Comparison of ENCODE assay signal across 8 cellular contexts in genomic region chr11:65586676-65587075, GRCh38. TPM values are rescaled to one million over a fixed set of nuclear protein-coding genes. Genes with fewer than 3 reads are reported as not detected.
DNase-seq lines count a peak whose midpoint lies in the region; ATAC-seq and TF ChIP-seq lines count a peak whose summit lies in the region.

No MANE protein-coding gene starts in this region.

- no peak overlapping the region for H2AFZ ChIP-seq in PC-3 (ENCODE audit: low read length)

- H4K20me1 ChIP-seq in PC-3 (ENCODE audit: low read length): no peaks in the 10 kb centered on the region

- H3K9me2 ChIP-seq in PC-3 (replicated peaks; ENCODE audit: low read length): no peaks in the 10 kb centered on the region

- no TSS peak for BruUV-seq in PC-3 (replicated peaks; lab: Mats Ljungman, UMichigan)

- no peaks in the 10 kb centered on the region for H3F3A ChIP-seq in PC-3 (ENCODE audit: low read length, unreplicated experiment)

- 19 to 23% (median 20%) methylated on average over 2 of the region's 2 CpGs for WGBS in psoas muscle, 3 donors

- H3K27ac ChIP-seq in psoas muscle (peak overlapping the region; percentile 91), PC-3 (ENCODE audit: low read length) (no peak overlapping the region)

- ATAC-seq in psoas muscle (peak; percentile 34 to 58 (median 38)), HG03159 (IDR thresholded peaks at IDR 0.05; ENCODE audit: unreplicated experiment) (no peak), PC-3 (no peak)

- no peak overlapping the region for H3K9ac ChIP-seq in PC-3 (ENCODE audit: low read length)

- peaks cover 4 to 76% of the 10 kb centered on the region in 2 donors for H3K36me3 ChIP-seq in psoas muscle (ENCODE audit: insufficient read depth in 1 of 2, low read depth in 1 of 2)
- peaks cover 7% of the 10 kb centered on the region for H3K36me3 ChIP-seq in PC-3 (ENCODE audit: low read depth, low read length)

- H3K4me3 ChIP-seq in fibroblast of pulmonary artery (replicated peaks; ENCODE audit: low read depth, low read length) (no peak overlapping the region), psoas muscle (peak overlapping the region; percentile 48), PC-3 (ENCODE audit: low read length) (no peak overlapping the region)

- H3K27me3 ChIP-seq in psoas muscle (ENCODE audit: insufficient read depth in 3 of 3, low read length in 2 of 3) (no peaks in the 10 kb centered on the region), PC-3 (ENCODE audit: low read length) (no peaks in the 10 kb centered on the region)

- H3K79me2 ChIP-seq in PC-3 (ENCODE audit: low read length): no peaks in the 10 kb centered on the region

- POLR2A ChIA-PET in PC-3 (lab: Charles Lee; ENCODE audit: unreplicated experiment): no interaction called here

- CTCF ChIA-PET in PC-3 (lab: Charles Lee): no interaction called here

- DNase-seq in G401 (ENCODE audit: low spot score) (peak; percentile 71), SK-N-DZ (ENCODE audit: low spot score) (peak; percentile 58), fibroblast of pulmonary artery (ENCODE audit: low read depth) (peak; percentile 42), psoas muscle (peak in 1 of 2 donors; percentile 77), NCI-H526 treated with DMSO at 0.1 percent for 48 hours (lab: John Stamatoyannopoulos, UW) (no peak), PC-3 (no peak), retina (no peak)

- TF ChIP-seq CTCF in fibroblast of pulmonary artery (IDR thresholded peaks at IDR 0.05; ENCODE audit: low read length, missing control alignments) (no peak), psoas muscle (IDR thresholded peaks at IDR 0.05) (no peak), PC-3 (conservative IDR thresholded peaks at IDR 0.05; ENCODE audit: low read depth, low read length) (no peak)

- intact Hi-C loops in psoas muscle (cut with DNase I): no loop called here
- intact Hi-C loops in PC-3 (cut with micrococcal nuclease): no loop called here

- H3K4me1 ChIP-seq in psoas muscle (peaks cover 69% of the 10 kb centered on the region), PC-3 (ENCODE audit: insufficient read depth, low read length) (no peaks in the 10 kb centered on the region)

- no peaks in the 10 kb centered on the region for H3K9me3 ChIP-seq in psoas muscle
- no peaks in the 10 kb centered on the region for H3K9me3 ChIP-seq in PC-3 (ENCODE audit: low read length)

- H3K4me2 ChIP-seq in PC-3 (ENCODE audit: low read length): no peak overlapping the region

- in situ Hi-C loops in G401 (cut with HindIII; ENCODE audit: low sequenced_read_pairs): no loop called here

RNA-seq across cellular contexts. Expression of gene KCNK7, which starts 8.9 kb away (rescaled TPM):
- total RNA-seq in G401 (2014; rRNA removed; shearing (Covaris generic)): 0.12 TPM in 1 of 2 replicates, not detected in the other
- polyA plus RNA-seq in SK-N-DZ (2014; cell fraction: cytosol; rRNA removed): 0.19 and 0.38 TPM in 2 replicates
- polyA plus RNA-seq in SK-N-DZ (2014; cell fraction: nucleus; rRNA removed): 1.6 and 2.0 TPM in 2 replicates
- total RNA-seq in psoas muscle (under 1 TPM in 3 of 4 donors, not detected in 1; 0.19 to 0.56 (median 0.27) TPM), PC-3 (2014; rRNA removed) (0.58 and 0.69 TPM in 2 replicates)
- polyA plus RNA-seq in psoas muscle: 1 to 10 TPM in 1 of 3 donors, under 1 TPM in 2; 0.22 to 1.4 (median 0.99) TPM

RNA-seq across cellular contexts. Expression of gene EHBP1L1, which starts 10.8 kb away (rescaled TPM):
- 8.7 and 16.5 TPM in 2 replicates for total RNA-seq in G401 (2014; rRNA removed; shearing (Covaris generic))
- polyA plus RNA-seq in SK-N-DZ (2014; cell fraction: cytosol; rRNA removed): 4.4 and 10.3 TPM in 2 replicates
- polyA plus RNA-seq in SK-N-DZ (2014; cell fraction: nucleus; rRNA removed): 6.3 and 10.7 TPM in 2 replicates
- total RNA-seq in psoas muscle (100 to 1,000 TPM; 208 to 345 (median 282) TPM), PC-3 (2014; rRNA removed) (126 and 200 TPM in 2 replicates)
- 100 to 1,000 TPM; 114 to 177 (median 170) TPM for polyA plus RNA-seq in psoas muscle

RNA-seq across cellular contexts. Expression of gene FAM89B, which starts 14.3 kb away (rescaled TPM):
- 28.1 and 58.6 TPM in 2 replicates for total RNA-seq in G401 (2014; rRNA removed; shearing (Covaris generic))
- polyA plus RNA-seq in SK-N-DZ (2014; cell fraction: cytosol; rRNA removed): 59.4 and 85.8 TPM in 2 replicates
- polyA plus RNA-seq in SK-N-DZ (2014; cell fraction: nucleus; rRNA removed): 44.3 and 61.6 TPM in 2 replicates
- total RNA-seq in psoas muscle (100 to 1,000 TPM in 1 of 4 donors, 10 to 100 TPM in 3; 59.0 to 110 (median 66.9) TPM), PC-3 (2014; rRNA removed) (76.3 and 87.7 TPM in 2 replicates)
- polyA plus RNA-seq in psoas muscle: 100 to 1,000 TPM in 1 of 3 donors, 10 to 100 TPM in 2; 66.9 to 112 (median 67.4) TPM

RNA-seq across cellular contexts. Expression of gene ZNRD2, which starts 16.4 kb away (rescaled TPM):
- 72.3 and 72.7 TPM in 2 replicates for total RNA-seq in G401 (2014; rRNA removed; shearing (Covaris generic))
- polyA plus RNA-seq in SK-N-DZ (2014; cell fraction: cytosol; rRNA removed): 68.9 and 74.6 TPM in 2 replicates
- 51.2 and 87.1 TPM in 2 replicates for polyA plus RNA-seq in SK-N-DZ (2014; cell fraction: nucleus; rRNA removed)
- total RNA-seq in psoas muscle: 10 to 100 TPM; 31.6 to 43.5 (median 38.0) TPM
- polyA plus RNA-seq in psoas muscle: 100 to 1,000 TPM in 1 of 3 donors, 10 to 100 TPM in 2; 58.8 to 118 (median 94.2) TPM
- total RNA-seq in PC-3 (2014; rRNA removed): 126 and 206 TPM in 2 replicates

RNA-seq across cellular contexts. Expression of gene MAP3K11, which starts 27.3 kb away (rescaled TPM):
- total RNA-seq in G401 (2014; rRNA removed; shearing (Covaris generic)): 32.6 and 34.3 TPM in 2 replicates
- 14.1 and 19.2 TPM in 2 replicates for polyA plus RNA-seq in SK-N-DZ (2014; cell fraction: cytosol; rRNA removed)
- 13.2 and 13.3 TPM in 2 replicates for polyA plus RNA-seq in SK-N-DZ (2014; cell fraction: nucleus; rRNA removed)
- total RNA-seq in psoas muscle: 10 to 100 TPM; 14.5 to 18.8 (median 16.8) TPM
- polyA plus RNA-seq in psoas muscle: 10 to 100 TPM in 2 of 3 donors, 1 to 10 TPM in 1; 8.8 to 13.9 (median 10.7) TPM
- 80.1 and 106 TPM in 2 replicates for total RNA-seq in PC-3 (2014; rRNA removed)

Comparison
In these comparisons a context has a peak if more than half of its experiments do, and no peak if none do; other contexts are left out.
1. DNase-seq: peak in G401 (single experiment), SK-N-DZ (single experiment) and fibroblast of pulmonary artery (single experiment); none in NCI-H526 treated with DMSO at 0.1 percent for 48 hours (single experiment), PC-3 (single experiment) and retina (single experiment).
2. ATAC-seq: peak in psoas muscle (4 of 4); none in HG03159 (single experiment) and PC-3 (single experiment).